ENCODE assay signal across 10 cellular contexts in the genomic region with DNA sequence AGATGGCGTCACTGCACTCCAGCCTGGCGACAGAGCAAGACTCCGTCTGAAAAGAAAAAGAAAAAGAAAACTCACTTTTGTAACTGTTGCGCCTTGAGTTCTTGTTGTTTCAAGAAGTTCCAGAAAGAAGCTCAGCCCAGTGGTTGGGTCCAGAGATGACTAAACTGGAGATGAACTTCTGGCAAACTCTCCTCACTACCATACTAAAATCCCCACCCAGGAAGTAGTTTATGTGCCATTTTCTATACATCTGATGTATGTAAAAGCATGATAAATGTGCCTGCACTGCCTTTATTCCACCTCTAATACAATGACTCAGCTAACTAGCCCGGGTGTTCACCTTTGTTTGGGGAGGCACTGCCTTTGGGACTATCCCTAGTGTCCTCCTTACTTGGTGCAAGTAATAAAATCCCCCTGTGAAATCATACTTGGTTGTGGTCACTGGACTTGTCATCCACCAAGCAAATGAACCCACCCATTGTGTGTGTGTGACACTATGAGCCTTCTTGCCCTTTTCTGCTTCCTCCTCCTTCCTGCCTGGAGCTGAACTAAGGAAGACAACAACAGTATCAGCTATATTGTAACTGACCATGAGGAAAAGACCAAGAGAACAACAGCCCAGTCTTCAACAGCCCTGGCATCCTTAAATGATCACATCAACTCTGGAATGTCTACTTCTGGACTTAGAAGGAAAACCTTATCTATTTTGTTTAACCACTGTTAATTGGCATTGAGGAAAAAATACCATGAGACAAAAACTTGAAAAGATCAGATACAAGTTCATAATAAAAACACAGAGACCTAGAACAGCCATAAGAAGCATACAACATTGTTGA. TPM values are rescaled to one million over a fixed set of nuclear protein-coding genes. Genes with fewer than 3 reads are reported as not detected.
DNase-seq lines count a peak whose midpoint lies in the region; ATAC-seq and TF ChIP-seq lines count a peak whose summit lies in the region.
"Had no signal": no experiment of that assay in that cellular context is flagged by ENCODE, and none has a peak within 500 bp of the region (broad histone marks: within the 10 kb centered on the region; RNA-seq: fewer than 3 reads in every experiment).

No MANE protein-coding gene starts in this region.

- peaks cover 9% of the 10 kb centered on the region; the same call in 1 of the 2 replicates for H4K20me1 ChIP-seq in Karpas-422 (ENCODE audit: insufficient read depth, low read depth, low read length)

- no peaks in the 10 kb centered on the region for H3K9me2 ChIP-seq in Karpas-422 (replicated peaks; ENCODE audit: insufficient read depth, low read length)

- peak; percentile 90 for ATAC-seq in activated CD8-positive, alpha-beta T cell treated with anti-CD3 and anti-CD28 coated beads for 36 hours
- no peak for ATAC-seq in activated CD8-positive, alpha-beta T cell treated with anti-CD3 and anti-CD28 coated beads, Interleukin-2, amount 10 ng/mL, durations not matched to agents 7 days and 5 days
- peak; percentile 70 for ATAC-seq in HG03378 (IDR thresholded peaks at IDR 0.05; ENCODE audit: unreplicated experiment)
- no peak for ATAC-seq in stimulated activated memory B cell treated with anti-CD40 and anti-IgM and Interleukin-4, amounts not matched to agents 10 μg/mL and 1 μg/mL and 100 μg/mL, for 72 hours

- no peak overlapping the region for H3K4me3 Mint-ChIP-seq in activated CD8-positive, alpha-beta T cell treated with anti-CD3 and anti-CD28 coated beads for 36 hours
- H3K4me3 Mint-ChIP-seq in activated CD8-positive, alpha-beta T cell treated with anti-CD3 and anti-CD28 coated beads, Interleukin-2, amount 10 ng/mL, durations not matched to agents 7 days and 5 days: no peak overlapping the region
- no peak overlapping the region for H3K4me3 Mint-ChIP-seq in stimulated activated memory B cell treated with anti-CD40 and anti-IgM and Interleukin-4, amounts not matched to agents 10 μg/mL and 1 μg/mL and 100 μg/mL, for 72 hours

- H3K36me3 Mint-ChIP-seq in activated CD8-positive, alpha-beta T cell treated with anti-CD3 and anti-CD28 coated beads for 36 hours (ENCODE audit: low read depth): peaks cover 19% of the 10 kb centered on the region
- peaks cover 17% of the 10 kb centered on the region for H3K36me3 Mint-ChIP-seq in activated CD8-positive, alpha-beta T cell treated with anti-CD3 and anti-CD28 coated beads, Interleukin-2, amount 10 ng/mL, durations not matched to agents 7 days and 5 days (ENCODE audit: low read depth)
- peaks cover 19% of the 10 kb centered on the region for H3K36me3 Mint-ChIP-seq in stimulated activated memory B cell treated with anti-CD40 and anti-IgM and Interleukin-4, amounts not matched to agents 10 μg/mL and 1 μg/mL and 100 μg/mL, for 72 hours

- H3K9ac ChIP-seq in Karpas-422 (ENCODE audit: low read length): no peak overlapping the region

- H3K27ac ChIP-seq in Karpas-422 (ENCODE audit: low read length): no peak overlapping the region

- H3K79me2 ChIP-seq in Karpas-422 (ENCODE audit: low read length): peaks cover 10% of the 10 kb centered on the region; the same call in 1 of the 2 replicates

- no peaks in the 10 kb centered on the region for H3K9me3 ChIP-seq in Karpas-422 (ENCODE audit: low read length)
- H3K9me3 ChIP-seq: MG63 had no signal

- H3K4me1 Mint-ChIP-seq in activated CD8-positive, alpha-beta T cell treated with anti-CD3 and anti-CD28 coated beads for 36 hours (ENCODE audit: low read depth): peaks cover 38% of the 10 kb centered on the region
- peaks cover 9% of the 10 kb centered on the region for H3K4me1 Mint-ChIP-seq in activated CD8-positive, alpha-beta T cell treated with anti-CD3 and anti-CD28 coated beads, Interleukin-2, amount 10 ng/mL, durations not matched to agents 7 days and 5 days (ENCODE audit: low read depth)
- peaks cover 35% of the 10 kb centered on the region for H3K4me1 Mint-ChIP-seq in stimulated activated memory B cell treated with anti-CD40 and anti-IgM and Interleukin-4, amounts not matched to agents 10 μg/mL and 1 μg/mL and 100 μg/mL, for 72 hours

- H3K9me3 Mint-ChIP-seq in activated CD8-positive, alpha-beta T cell treated with anti-CD3 and anti-CD28 coated beads for 36 hours: peaks cover 4% of the 10 kb centered on the region
- no peaks in the 10 kb centered on the region for H3K9me3 Mint-ChIP-seq in activated CD8-positive, alpha-beta T cell treated with anti-CD3 and anti-CD28 coated beads, Interleukin-2, amount 10 ng/mL, durations not matched to agents 7 days and 5 days (ENCODE audit: insufficient read depth)
- H3K9me3 Mint-ChIP-seq in stimulated activated memory B cell treated with anti-CD40 and anti-IgM and Interleukin-4, amounts not matched to agents 10 μg/mL and 1 μg/mL and 100 μg/mL, for 72 hours: no peaks in the 10 kb centered on the region

- H3K27me3 ChIP-seq in Karpas-422 (ENCODE audit: low read length): no peaks in the 10 kb centered on the region
- H3K27me3 ChIP-seq: MG63 had no signal

- peak overlapping the region; percentile 50 for H3K27ac Mint-ChIP-seq in activated CD8-positive, alpha-beta T cell treated with anti-CD3 and anti-CD28 coated beads for 36 hours
- no peak overlapping the region for H3K27ac Mint-ChIP-seq in activated CD8-positive, alpha-beta T cell treated with anti-CD3 and anti-CD28 coated beads, Interleukin-2, amount 10 ng/mL, durations not matched to agents 7 days and 5 days
- peak overlapping the region; percentile 29 for H3K27ac Mint-ChIP-seq in stimulated activated memory B cell treated with anti-CD40 and anti-IgM and Interleukin-4, amounts not matched to agents 10 μg/mL and 1 μg/mL and 100 μg/mL, for 72 hours

- H3K4me1 ChIP-seq in Karpas-422 (ENCODE audit: low read length): peaks cover 3% of the 10 kb centered on the region; the same call in 1 of the 2 replicates

- no peak overlapping the region for H3K4me2 ChIP-seq in Karpas-422 (ENCODE audit: low read depth, low read length, poor library complexity, severe bottlenecking)

- TF ChIP-seq CTCF in activated CD8-positive, alpha-beta T cell treated with anti-CD3 and anti-CD28 coated beads for 36 hours (IDR thresholded peaks at IDR 0.05): no peak
- TF ChIP-seq CTCF in cardiac fibroblast (IDR thresholded peaks at IDR 0.05; ENCODE audit: low read depth, low read length): no peak

- CTCF ChIA-PET in activated CD8-positive, alpha-beta T cell treated with anti-CD3 and anti-CD28 coated beads for 36 hours (lab: Charles Lee): no interaction called here
- CTCF ChIA-PET in activated CD8-positive, alpha-beta T cell treated with anti-CD3 and anti-CD28 coated beads, Interleukin-2, amount 10 ng/mL, durations not matched to agents 7 days and 5 days (lab: Charles Lee): interaction anchor here (1.1 kb wide), 1 partner anchor 11 kb away, joined by 3 read pairs; no protein-coding TSS in a partner anchor

- no peak overlapping the region for H3K4me3 ChIP-seq in cardiac fibroblast (replicated peaks in 1 of 2; ENCODE audit: low read depth in 2 of 2, low read length in 2 of 2)
- no peak overlapping the region for H3K4me3 ChIP-seq in Karpas-422 (ENCODE audit: low read length)
- H3K4me3 ChIP-seq: MG63 had no signal

- no peaks in the 10 kb centered on the region for H3K36me3 ChIP-seq in Karpas-422 (ENCODE audit: insufficient read depth, low read length)
- H3K36me3 ChIP-seq: MG63 had no signal

- H3K27me3 Mint-ChIP-seq in activated CD8-positive, alpha-beta T cell treated with anti-CD3 and anti-CD28 coated beads for 36 hours: no peaks in the 10 kb centered on the region
- no peaks in the 10 kb centered on the region for H3K27me3 Mint-ChIP-seq in activated CD8-positive, alpha-beta T cell treated with anti-CD3 and anti-CD28 coated beads, Interleukin-2, amount 10 ng/mL, durations not matched to agents 7 days and 5 days (ENCODE audit: low read depth)
- no peaks in the 10 kb centered on the region for H3K27me3 Mint-ChIP-seq in stimulated activated memory B cell treated with anti-CD40 and anti-IgM and Interleukin-4, amounts not matched to agents 10 μg/mL and 1 μg/mL and 100 μg/mL, for 72 hours

- peak; percentile 39 for DNase-seq in activated CD8-positive, alpha-beta T cell treated with anti-CD3 and anti-CD28 coated beads for 36 hours
- no peak for DNase-seq in activated CD8-positive, alpha-beta T cell treated with anti-CD3 and anti-CD28 coated beads, Interleukin-2, amount 10 ng/mL, durations not matched to agents 7 days and 5 days
- DNase-seq in cardiac fibroblast (ENCODE audit: low read depth in 2 of 2) (peak; percentile 41 to 45), D341Med (ENCODE audit: low spot score) (no peak), Karpas-422 (no peak)
- no peak for DNase-seq in effector CD8-positive, alpha-beta T cell (lab: John Stamatoyannopoulos, UW)
- DNase-seq: activated CD4-positive, alpha-beta T cell treated with anti-CD3 and anti-CD28 coated beads, Interleukin-2, amount 50 U/mL, for 1 hour; MG63 had no signal

- H2AFZ ChIP-seq in Karpas-422 (ENCODE audit: low read length): no peak overlapping the region

- intact Hi-C loops in activated CD8-positive, alpha-beta T cell treated with anti-CD3 and anti-CD28 coated beads for 36 hours (cut with micrococcal nuclease): no loop called here

- POLR2A ChIA-PET in activated CD8-positive, alpha-beta T cell treated with anti-CD3 and anti-CD28 coated beads for 36 hours (lab: Charles Lee): interaction anchor here (1.2 kb wide), 1 partner anchor 12 kb away, joined by 3 read pairs; no protein-coding TSS in a partner anchor
- POLR2A ChIA-PET in activated CD8-positive, alpha-beta T cell treated with anti-CD3 and anti-CD28 coated beads, Interleukin-2, amount 10 ng/mL, durations not matched to agents 7 days and 5 days (lab: Charles Lee): no interaction called here

RNA-seq across cellular contexts. Expression of a gene that starts 33.6 kb away (rescaled TPM):
- total RNA-seq in activated CD8-positive, alpha-beta T cell treated with anti-CD3 and anti-CD28 coated beads for 36 hours: 10 to 100 TPM; 45.2 to 48.1 TPM
- 10 to 100 TPM; 63.0 to 65.1 TPM for total RNA-seq in activated CD8-positive, alpha-beta T cell treated with anti-CD3 and anti-CD28 coated beads, Interleukin-2, amount 10 ng/mL, durations not matched to agents 7 days and 5 days
- 66.7 and 141 TPM in 2 replicates for total RNA-seq in Karpas-422 (2014; rRNA removed; shearing (Covaris generic); ENCODE audit: low replicate concordance)

Comparison
In these comparisons a context has a peak if more than half of its experiments do, and no peak if none do; other contexts are left out.
1. ATAC-seq: peak in activated CD8-positive, alpha-beta T cell treated with anti-CD3 and anti-CD28 coated beads for 36 hours (single experiment) and HG03378 (single experiment); none in activated CD8-positive, alpha-beta T cell treated with anti-CD3 and anti-CD28 coated beads, Interleukin-2, amount 10 ng/mL, durations not matched to agents 7 days and 5 days (single experiment) and stimulated activated memory B cell treated with anti-CD40 and anti-IgM and Interleukin-4, amounts not matched to agents 10 μg/mL and 1 μg/mL and 100 μg/mL, for 72 hours (single experiment).
2. DNase-seq: peak in activated CD8-positive, alpha-beta T cell treated with anti-CD3 and anti-CD28 coated beads for 36 hours (single experiment) and cardiac fibroblast (2 of 2); none in activated CD8-positive, alpha-beta T cell treated with anti-CD3 and anti-CD28 coated beads, Interleukin-2, amount 10 ng/mL, durations not matched to agents 7 days and 5 days (single experiment), D341Med (single experiment), effector CD8-positive, alpha-beta T cell (single experiment) and Karpas-422 (single experiment).